Comparison of ENCODE assay signal across 15 cellular contexts in the genomic region with DNA sequence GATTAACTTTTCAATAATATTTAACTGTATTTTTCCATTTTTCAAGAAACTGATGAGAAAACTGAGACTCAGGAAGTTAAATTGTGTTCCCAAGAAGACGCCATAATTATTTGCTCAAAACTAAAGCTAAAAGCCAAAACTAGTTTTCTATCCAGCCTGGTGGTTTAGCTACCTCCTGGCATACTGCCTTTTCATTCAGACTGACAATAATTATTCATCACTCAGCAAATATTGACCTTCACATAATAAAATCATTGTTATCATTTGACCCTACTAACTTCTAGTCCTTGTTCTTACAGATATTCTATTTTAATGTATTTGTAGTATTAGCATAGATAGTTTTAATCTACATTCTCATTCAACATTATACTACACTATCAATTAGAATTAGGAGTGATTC.
DNase-seq lines count a peak whose midpoint lies in the region; ATAC-seq, FAIRE-seq and TF ChIP-seq lines count a peak whose summit lies in the region.
"Had no signal": no experiment of that assay in that cellular context is flagged by ENCODE, and none has a peak within 500 bp of the region (broad histone marks: within the 10 kb centered on the region; RNA-seq: fewer than 3 reads in every experiment).

No MANE protein-coding gene starts in this region.

- RAD21 ChIA-PET in HCT116 (lab: Charles Lee; ENCODE audit: low non-redundant PET in 1 of 2, low total read pairs in 2 of 2, uncharacterized antibody in 2 of 2, unreplicated experiment in 2 of 2): no interaction called here

- DNase-seq in HCT116 (ENCODE audit: low read depth, low spot score): no peak
- peak; percentile 5 for DNase-seq in RCC 7860 (ENCODE audit: low spot score)
- no peak for DNase-seq in epithelial cell of prostate (ENCODE audit: low read depth, low spot score)
- no peak for DNase-seq in EL
- DNase-seq in prostate gland (ENCODE audit: low spot score): no peak
- no peak for DNase-seq in PC-9
- DNase-seq: BE2C; CD8-positive, alpha-beta T cell; Kasumi-1; NCI-H1694; NCI-H2107; NCI-H774 had no signal

- H3K4me1 ChIP-seq in ACC112 (ENCODE audit: control insufficient read depth, insufficient read depth, low read length, unreplicated experiment): peaks cover 32% of the 10 kb centered on the region
- H3K4me1 ChIP-seq in HCT116 (ENCODE audit: control insufficient read depth in 1 of 2, insufficient read depth in 2 of 2, low read length in 2 of 2): peaks cover 0 to 5% of the 10 kb centered on the region in 2 experiments; a peak in 1 of 4 replicates
- H3K4me1 ChIP-seq in prostate gland (replicated peaks): no peaks in the 10 kb centered on the region
- H3K4me1 ChIP-seq in PC-9 (replicated peaks; ENCODE audit: insufficient read depth): no peaks in the 10 kb centered on the region
- H3K4me1 ChIP-seq: BE2C, HAP-1 had no signal

- peak overlapping the region; percentile 5 for H2AFZ ChIP-seq in ACC112 (ENCODE audit: low read length, unreplicated experiment)
- H2AFZ ChIP-seq in HCT116 (ENCODE audit: low read depth, low read length, poor library complexity, severe bottlenecking): peak overlapping the region; percentile 45
- H2AFZ ChIP-seq in PC-9: no peak overlapping the region

- no peak for ATAC-seq in HCT116
- ATAC-seq in GM21723 (IDR thresholded peaks at IDR 0.05; ENCODE audit: unreplicated experiment): no peak
- ATAC-seq: CD8-positive, alpha-beta T cell had no signal

- no peaks in the 10 kb centered on the region for H3F3A ChIP-seq in PC-9 (ENCODE audit: insufficient read depth, low read depth)

- no peak for TF ChIP-seq POLR2A in HCT116 (IDR thresholded peaks at IDR 0.05; ENCODE audit: borderline replicate concordance, extremely low read depth, insufficient read depth, insufficient read length)
- no peak for TF ChIP-seq POLR2A in prostate gland (IDR thresholded peaks at IDR 0.05)

- no peak for TF ChIP-seq CTCF in HCT116 (IDR thresholded peaks at IDR 0.05 in 2 of 3, conservative IDR thresholded peaks at IDR 0.05 in 1 of 3; ENCODE audit: borderline replicate concordance in 1 of 3, insufficient read depth in 1 of 3, low read depth in 2 of 3, low read length in 2 of 3)
- TF ChIP-seq CTCF in prostate gland (IDR thresholded peaks at IDR 0.05): no peak
- TF ChIP-seq CTCF in PC-9 (conservative IDR thresholded peaks at IDR 0.05): no peak

- BruUV-seq in HCT116 (replicated peaks; lab: Mats Ljungman, UMichigan) (no TSS peak), PC-9 (replicated peaks; lab: Mats Ljungman, UMichigan) (no TSS peak)

- POLR2A ChIA-PET in HCT116 (lab: Charles Lee): no interaction called here
- POLR2A ChIA-PET in PC-9 (lab: Charles Lee; ENCODE audit: unreplicated experiment): interaction anchor here (0.7 kb wide), 1 partner anchor 428 kb away, joined by 5 read pairs; the partner anchor contains the start of gene STT3B

- peak overlapping the region; percentile 84 for H3K27ac ChIP-seq in ACC112 (ENCODE audit: low read depth, low read length)
- no peak overlapping the region for H3K27ac ChIP-seq in HCT116 (ENCODE audit: low read depth, low read length)
- H3K27ac ChIP-seq in epithelial cell of prostate: peak overlapping the region; percentile 82
- H3K27ac ChIP-seq in prostate gland: no peak overlapping the region
- H3K27ac ChIP-seq in PC-9: no peak overlapping the region

- no peak overlapping the region for H3K4me3 ChIP-seq in ACC112 (ENCODE audit: low read depth, low read length)
- no peak overlapping the region for H3K4me3 ChIP-seq in HCT116 (replicated peaks in 1 of 2; ENCODE audit: low read depth in 1 of 2, low read length in 2 of 2)
- H3K4me3 ChIP-seq in prostate gland: no peak overlapping the region
- no peak overlapping the region for H3K4me3 ChIP-seq in PC-9
- H3K4me3 ChIP-seq: HAP-1 had no signal

- TF ChIP-seq RAD21 in HCT116 (IDR thresholded peaks at IDR 0.05; ENCODE audit: low read depth): no peak

- H3K9ac ChIP-seq in HCT116 (ENCODE audit: low read length): no peak overlapping the region

- FAIRE-seq in RCC 7860 (lab: Jason Lieb, UNC): no peak

- H3K9me3 ChIP-seq in HCT116 (ENCODE audit: control insufficient read depth in 1 of 2, insufficient read depth in 1 of 2, low read depth in 1 of 2, low read length in 2 of 2) (no peaks in the 10 kb centered on the region), prostate gland (no peaks in the 10 kb centered on the region), PC-9 (ENCODE audit: insufficient read depth, low read depth) (no peaks in the 10 kb centered on the region)
- H3K9me3 ChIP-seq: BE2C, HAP-1 had no signal

- H3K36me3 ChIP-seq in ACC112 (ENCODE audit: insufficient read depth, low read length): no peaks in the 10 kb centered on the region
- H3K36me3 ChIP-seq in HCT116 (ENCODE audit: control insufficient read depth in 1 of 2, insufficient read depth in 2 of 2, low read length in 2 of 2): no peaks in the 10 kb centered on the region
- no peaks in the 10 kb centered on the region for H3K36me3 ChIP-seq in prostate gland
- H3K36me3 ChIP-seq in PC-9 (ENCODE audit: low read depth): no peaks in the 10 kb centered on the region
- H3K36me3 ChIP-seq: BE2C, HAP-1 had no signal

- H4K20me1 ChIP-seq in HCT116 (ENCODE audit: insufficient read depth) (no peaks in the 10 kb centered on the region), PC-9 (ENCODE audit: insufficient read depth) (no peaks in the 10 kb centered on the region)

- H3K4me2 ChIP-seq in HCT116 (ENCODE audit: low read length): no peak overlapping the region
- H3K4me2 ChIP-seq in PC-9: no peak overlapping the region

- H3K27me3 ChIP-seq in ACC112 (ENCODE audit: insufficient read depth, low read length) (no peaks in the 10 kb centered on the region), HCT116 (ENCODE audit: insufficient read depth, low read length) (no peaks in the 10 kb centered on the region), prostate gland (replicated peaks; ENCODE audit: insufficient read depth) (no peaks in the 10 kb centered on the region), PC-9 (ENCODE audit: insufficient read depth, low read depth) (no peaks in the 10 kb centered on the region)
- H3K27me3 ChIP-seq: BE2C had no signal

- H3K9me2 ChIP-seq in HCT116 (ENCODE audit: insufficient read depth): no peaks in the 10 kb centered on the region
- H3K9me2 ChIP-seq in PC-9 (ENCODE audit: insufficient read depth): no peaks in the 10 kb centered on the region

- 46% methylated on average over 1 of the region's 1 CpG for WGBS in prostate gland

- CTCF ChIA-PET in HCT116 (lab: Charles Lee) (no interaction called here), PC-9 (lab: Charles Lee) (no interaction called here)

- intact Hi-C loops in HCT116 (cut with micrococcal nuclease) (no loop called here), prostate gland (cut with DNase I) (no loop called here), PC-9 (cut with micrococcal nuclease; ENCODE audit: unreplicated experiment) (no loop called here)

- no peaks in the 10 kb centered on the region for H3K79me2 ChIP-seq in ACC112 (ENCODE audit: control insufficient read depth, insufficient read depth, low read length, unreplicated experiment)
- no peaks in the 10 kb centered on the region for H3K79me2 ChIP-seq in HCT116 (ENCODE audit: insufficient read depth, low read length)
- no peaks in the 10 kb centered on the region for H3K79me2 ChIP-seq in PC-9 (ENCODE audit: low read depth)

TF ChIP-seq in HCT116, 20 proteins besides CTCF, POLR2A, EP300 and RAD21:
- TF ChIP-seq ZNF274 (IDR thresholded peaks at IDR 0.05; ENCODE audit: low read depth, low read length) (no peak), POLR2AphosphoS5 (IDR thresholded peaks at IDR 0.05; ENCODE audit: low read depth, low read length) (no peak), ELF1 (IDR thresholded peaks at IDR 0.05; ENCODE audit: borderline replicate concordance, low read depth) (no peak)
TF ChIP-seq in HCT116: peak in this region for 0.

Comparison
In these comparisons a context has a peak if more than half of its experiments do, and no peak if none do; other contexts are left out.
1. H3K27ac ChIP-seq: peak in ACC112 (single experiment) and epithelial cell of prostate (single experiment); none in HCT116 (single experiment), prostate gland (0 of 2) and PC-9 (single experiment).